Comparison of ENCODE assay signal across 10 cellular contexts in genomic region chr1:90723561-90724108, GRCh38. TPM values are rescaled to one million over a fixed set of nuclear protein-coding genes. Genes with fewer than 3 reads are reported as not detected.
A peak's percentile ranks its signal among the peaks of the same experiment; 100 is the strongest.
DNase-seq lines count a peak whose midpoint lies in the region; ATAC-seq and TF ChIP-seq lines count a peak whose summit lies in the region.
"Had no signal": no experiment of that assay in that cellular context is flagged by ENCODE, and none has a peak within 500 bp of the region (broad histone marks: within the 10 kb centered on the region; RNA-seq: fewer than 3 reads in every experiment).

No MANE protein-coding gene starts in this region.

- H3K27me3 ChIP-seq in HUES6 (ENCODE audit: control insufficient read depth, insufficient read depth, low read length) = peaks cover 100% of the 10 kb centered on the region

- H3K36me3 Mint-ChIP-seq in neural crest cell (ENCODE audit: low read depth) = no peaks in the 10 kb centered on the region

- DNase-seq in D341Med (ENCODE audit: low spot score) = peak; percentile 49
- DNase-seq in coronary artery (ENCODE audit: low spot score) = no peak
- no peak for DNase-seq in neural crest cell (ENCODE audit: low read depth, low spot score)
- no peak for DNase-seq in NCI-H1048 (lab: John Stamatoyannopoulos, UW)
- no peak for DNase-seq in NCI-H2081 (lab: John Stamatoyannopoulos, UW)
- no peak for DNase-seq in activated CD4-positive, CD25-positive, alpha-beta regulatory T cell (lab: John Stamatoyannopoulos, UW)
- DNase-seq: NCI-H82 had no signal

- peak overlapping the region; percentile 66 for H3K4me3 ChIP-seq in HUES6 (ENCODE audit: low read depth, low read length)
- H3K4me3 ChIP-seq in coronary artery = peak overlapping the region; percentile 61

- H3K27ac Mint-ChIP-seq in neural crest cell (ENCODE audit: unreplicated experiment) = no peak overlapping the region

- peak overlapping the region; percentile 40 for H3K4me3 Mint-ChIP-seq in neural crest cell

- peaks cover 41% of the 10 kb centered on the region for H3K4me1 ChIP-seq in HUES6 (ENCODE audit: control insufficient read depth, insufficient read depth, low read length)

- H3K27ac ChIP-seq in HUES6 (ENCODE audit: low read depth, low read length) (no peak overlapping the region), coronary artery (no peak overlapping the region)

- H3K9ac ChIP-seq in HUES6 (ENCODE audit: low read length) = no peak overlapping the region

- H3K36me3 ChIP-seq in HUES6 (ENCODE audit: control insufficient read depth, insufficient read depth, low read length) = no peaks in the 10 kb centered on the region

- H3K4me1 Mint-ChIP-seq in neural crest cell = peaks cover 35% of the 10 kb centered on the region

- H3K27me3 Mint-ChIP-seq in neural crest cell (ENCODE audit: low read depth) = peaks cover 100% of the 10 kb centered on the region

- TF ChIP-seq CTCF in coronary artery (IDR thresholded peaks at IDR 0.05) (no peak), neural crest cell (conservative IDR thresholded peaks at IDR 0.05) (peak; percentile 48)

- H3K9me3 Mint-ChIP-seq in neural crest cell = no peaks in the 10 kb centered on the region

- ATAC-seq in HG03342 (IDR thresholded peaks at IDR 0.05; ENCODE audit: unreplicated experiment) = no peak

- H3K9me3 ChIP-seq in HUES6 (ENCODE audit: control insufficient read depth, insufficient read depth, low read depth, low read length) = no peaks in the 10 kb centered on the region

RNA-seq across cellular contexts. Expression of gene BARHL2, which starts 6.5 kb away (rescaled TPM):
- total RNA-seq in neural crest cell = not detected in 2 replicates
- total RNA-seq: bronchial epithelial cell had no signal
